ENCODE assay signal across 8 cellular contexts in the genomic region with DNA sequence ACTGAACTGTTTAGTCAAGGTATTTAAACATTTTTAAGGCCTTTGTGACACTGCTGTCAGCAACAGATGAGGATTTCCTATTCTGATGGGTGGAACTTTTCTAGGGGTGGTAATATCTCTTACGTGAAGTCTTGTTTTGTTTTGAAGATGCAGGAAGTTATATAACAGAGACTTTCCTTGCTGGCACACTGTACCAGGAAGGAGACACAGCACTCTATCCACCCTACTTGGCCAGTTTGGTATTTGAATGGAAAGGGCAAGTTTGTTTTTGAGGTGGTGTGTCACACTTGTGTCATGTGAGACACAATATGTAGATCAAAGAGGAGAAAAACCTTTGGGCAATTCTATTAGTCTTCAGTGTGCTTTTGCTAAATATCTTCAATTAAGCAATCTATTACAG. TPM values are rescaled to one million over a fixed set of nuclear protein-coding genes. Genes with fewer than 3 reads are reported as not detected.
DNase-seq lines count a peak whose midpoint lies in the region; ATAC-seq and TF ChIP-seq lines count a peak whose summit lies in the region.

No MANE protein-coding gene starts in this region.

- H4K20me1 ChIP-seq in BLaER1 treated with 17β-estradiol and CSF1 and Interleukin-3, amounts not matched to agents 10 nM and 100 nM = no peaks in the 10 kb centered on the region

- peak; percentile 29 for ATAC-seq in GM21423 (IDR thresholded peaks at IDR 0.05; ENCODE audit: unreplicated experiment)

- no peak overlapping the region for H3K9ac ChIP-seq in BLaER1 treated with 17β-estradiol and CSF1 and Interleukin-3, amounts not matched to agents 10 nM and 100 nM

- no peak overlapping the region for H3K4me3 ChIP-seq in BLaER1 treated with 17β-estradiol and CSF1 and Interleukin-3, amounts not matched to agents 10 nM and 100 nM
- H3K4me3 ChIP-seq in left ventricle myocardium inferior (no peak overlapping the region), MG63 (no peak overlapping the region), uterus (no peak overlapping the region)

- H3K27ac ChIP-seq in BLaER1 treated with 17β-estradiol and CSF1 and Interleukin-3, amounts not matched to agents 10 nM and 100 nM = peak overlapping the region in 1 of 11 experiments; percentile 4; a peak in 1 of 22 replicates
- H3K27ac ChIP-seq in left ventricle myocardium inferior (replicated peaks) (peak overlapping the region; percentile 36), uterus (peak overlapping the region in 1 of 2 donors; percentile 17)

- in situ Hi-C loops in KBM-7 (cut with MboI; ENCODE audit: low pct_unique_long_range_greater_than_20kb, low sequenced_read_pairs) = no loop called here

- TF ChIP-seq CTCF in left ventricle myocardium inferior (IDR thresholded peaks at IDR 0.05; ENCODE audit: borderline replicate concordance) (no peak), uterus (IDR thresholded peaks at IDR 0.05) (no peak)

- H3K9me3 ChIP-seq in BLaER1 treated with 17β-estradiol and CSF1 and Interleukin-3, amounts not matched to agents 10 nM and 100 nM (replicated peaks in 1 of 11) = no peaks in the 10 kb centered on the region
- no peaks in the 10 kb centered on the region for H3K9me3 ChIP-seq in left ventricle myocardium inferior (replicated peaks)
- no peaks in the 10 kb centered on the region for H3K9me3 ChIP-seq in MG63
- no peaks in the 10 kb centered on the region for H3K9me3 ChIP-seq in uterus

- peaks cover 0 to 15% (median 11%) of the 10 kb centered on the region in 10 experiments; a peak in 14 of 20 replicates for H3K4me1 ChIP-seq in BLaER1 treated with 17β-estradiol and CSF1 and Interleukin-3, amounts not matched to agents 10 nM and 100 nM
- peaks cover 11% of the 10 kb centered on the region for H3K4me1 ChIP-seq in left ventricle myocardium inferior
- H3K4me1 ChIP-seq in uterus = no peaks in the 10 kb centered on the region

- intact Hi-C loops in left ventricle myocardium inferior (cut with micrococcal nuclease) (no loop called here), uterus (cut with DNase I; ENCODE audit: low total_unique reads) (no loop called here)

- TF ChIP-seq POLR2A in uterus (IDR thresholded peaks at IDR 0.05) = no peak

- DNase-seq in T-helper 1 cell (peak in 4 of 5 donors; percentile 14 to 76 (median 34)), left ventricle myocardium inferior (no peak), MG63 (no peak), KBM-7 (no peak), uterus (no peak), DMS153 treated with DMSO at 0.1 percent for 48 hours (lab: John Stamatoyannopoulos, UW; ENCODE audit: unreplicated experiment) (no peak)

- H3K4me2 ChIP-seq in BLaER1 treated with 17β-estradiol and CSF1 and Interleukin-3, amounts not matched to agents 10 nM and 100 nM = peak overlapping the region in 10 of 11 experiments; percentile 2 to 58 (median 24); a peak in 12 of 22 replicates

- H3K36me3 ChIP-seq in BLaER1 treated with 17β-estradiol and CSF1 and Interleukin-3, amounts not matched to agents 10 nM and 100 nM = peaks cover 0 to 4% (median 0%) of the 10 kb centered on the region in 11 experiments; a peak in 1 of 22 replicates
- H3K36me3 ChIP-seq in left ventricle myocardium inferior (no peaks in the 10 kb centered on the region), MG63 (no peaks in the 10 kb centered on the region), uterus (no peaks in the 10 kb centered on the region)

- no peaks in the 10 kb centered on the region for H3K27me3 ChIP-seq in BLaER1 treated with 17β-estradiol and CSF1 and Interleukin-3, amounts not matched to agents 10 nM and 100 nM
- H3K27me3 ChIP-seq in left ventricle myocardium inferior (ENCODE audit: low read depth) = no peaks in the 10 kb centered on the region
- no peaks in the 10 kb centered on the region for H3K27me3 ChIP-seq in MG63
- H3K27me3 ChIP-seq in uterus = no peaks in the 10 kb centered on the region

RNA-seq across cellular contexts. Expression of a gene that starts 51.6 kb away (rescaled TPM):
- total RNA-seq in left ventricle myocardium inferior (28.5 TPM), uterus (100 to 1,000 TPM in 2 of 4 donors, 10 to 100 TPM in 2; 41.7 to 219 (median 82.1) TPM)
- total RNA-seq in MG63 (2014; rRNA removed; shearing (Covaris generic); ENCODE audit: low replicate concordance) = 41.9 and 52.3 TPM in 2 replicates

RNA-seq across cellular contexts. Expression of a gene that starts 56.0 kb away (rescaled TPM):
- total RNA-seq in left ventricle myocardium inferior (4.5 TPM), uterus (10 to 100 TPM; 11.8 to 42.0 (median 27.3) TPM)
- 20.4 and 21.8 TPM in 2 replicates for total RNA-seq in MG63 (2014; rRNA removed; shearing (Covaris generic); ENCODE audit: low replicate concordance)

Comparison
In these comparisons a context has a peak if more than half of its experiments do, and no peak if none do; other contexts are left out.
1. DNase-seq: peak in T-helper 1 cell (4 of 5); none in left ventricle myocardium inferior (single experiment), MG63 (single experiment), KBM-7 (single experiment), uterus (0 of 2) and DMS153 treated with DMSO at 0.1 percent for 48 hours (single experiment).